1 cellular context compared by ENCODE assay signal in genomic region chr15:42602501-42602900, GRCh38.
A peak's percentile ranks its signal among the peaks of the same experiment; 100 is the strongest.
TF ChIP-seq lines count a peak whose summit lies in the region.

No MANE protein-coding gene starts in this region.

TF ChIP-seq in HepG2, 621 proteins besides CTCF, POLR2A, EP300 and RAD21:
- no peak for TF ChIP-seq DPF2 (CRISPR knock-in tag; IDR thresholded peaks at IDR 0.05; ENCODE audit: borderline replicate concordance, low read depth)
- 0 out of 2 replicates have a peak, but pooled peaks have one; percentile 25 for TF ChIP-seq NFYB (CRISPR knock-in tag; IDR thresholded peaks at IDR 0.05)
- 0 out of 2 replicates have a peak, but pooled peaks have one; percentile 17 for TF ChIP-seq CEBPG (CRISPR knock-in tag; IDR thresholded peaks at IDR 0.05)
- TF ChIP-seq ZFYVE20 (CRISPR knock-in tag; IDR thresholded peaks at IDR 0.05; ENCODE audit: borderline replicate concordance, low read depth), result no peak
- peak; percentile 48; the same call in 1 of the 2 replicates for TF ChIP-seq CEBPB (IDR thresholded peaks at IDR 0.05; ENCODE audit: borderline replicate concordance, low read depth, low read length)
- TF ChIP-seq HDAC2 (CRISPR knock-in tag; IDR thresholded peaks at IDR 0.05), result no peak
- no peak for TF ChIP-seq CHCHD3 (CRISPR knock-in tag; IDR thresholded peaks at IDR 0.05)
- TF ChIP-seq FOXA3 (CRISPR knock-in tag; IDR thresholded peaks at IDR 0.05), result peak; percentile 60
- TF ChIP-seq ZNF768 (CRISPR knock-in tag; IDR thresholded peaks at IDR 0.05), result peak; percentile 58; the same call in 1 of the 2 replicates
- no peak for TF ChIP-seq TBX2 (CRISPR knock-in tag; IDR thresholded peaks at IDR 0.05; ENCODE audit: borderline replicate concordance)
- no peak for TF ChIP-seq FOXA1 (IDR thresholded peaks at IDR 0.05)
- TF ChIP-seq FOXA1 (CRISPR knock-in tag; IDR thresholded peaks at IDR 0.05), result peak; percentile 73
